In the genomic region with DNA sequence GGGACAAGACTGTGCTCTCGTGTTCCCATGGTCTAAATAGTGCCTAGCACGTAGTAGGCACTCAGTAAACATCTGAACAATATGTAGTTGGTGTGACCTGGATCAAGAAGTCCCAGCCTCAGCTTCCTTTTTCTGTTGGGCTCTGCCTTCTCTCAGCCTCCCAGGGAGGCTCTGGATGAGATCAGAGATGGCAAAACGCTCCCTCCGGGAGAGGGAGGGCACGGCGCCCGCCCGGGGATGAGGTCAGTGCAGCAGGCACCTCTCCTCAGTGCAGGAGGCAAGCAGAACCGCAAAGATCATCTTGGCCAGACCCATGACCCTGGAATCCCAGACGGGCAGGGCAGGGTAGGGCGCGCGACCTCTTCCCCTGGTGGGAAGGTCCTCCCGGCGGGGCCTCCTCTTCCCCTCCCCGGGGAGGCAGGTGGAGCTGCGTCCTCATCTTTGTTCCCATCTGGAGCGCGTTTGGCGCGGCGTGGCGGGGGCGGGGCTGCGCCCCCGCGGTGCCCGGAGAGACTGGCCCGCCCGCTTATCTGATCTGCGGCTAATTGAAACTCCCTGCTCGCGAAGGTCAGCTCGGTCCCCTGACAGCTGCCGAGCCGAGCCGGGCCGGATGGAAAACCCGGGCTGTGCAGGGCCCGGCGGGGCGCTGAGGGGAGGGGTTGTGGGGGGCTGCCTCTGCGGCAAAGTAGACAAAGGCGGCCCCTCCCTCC, we compare ENCODE assay signal across 9 cellular contexts.
DNase-seq lines count a peak whose midpoint lies in the region; ATAC-seq and TF ChIP-seq lines count a peak whose summit lies in the region.
"Had no signal": no experiment of that assay in that cellular context is flagged by ENCODE, and none has a peak within 500 bp of the region (broad histone marks: within the 10 kb centered on the region; RNA-seq: fewer than 3 reads in every experiment).

No MANE protein-coding gene starts in this region.

- WGBS in mesodermal cell (ENCODE audit: insufficient coverage in 2 of 2), 2 experiments = 2 to 3% methylated on average over 25 to 32 of the region's 44 CpGs
- WGBS in urinary bladder = 12% methylated on average over 42 of the region's 44 CpGs
- WGBS in lower leg skin, 2 donors = 16 to 41% methylated on average over 8 to 12 of the region's 44 CpGs

- H3K4me1 Mint-ChIP-seq in activated CD8-positive, alpha-beta T cell treated with anti-CD3 and anti-CD28 coated beads for 36 hours (ENCODE audit: low read depth) = peaks cover 32% of the 10 kb centered on the region
- peaks cover 22% of the 10 kb centered on the region for H3K4me1 Mint-ChIP-seq in activated CD8-positive, alpha-beta T cell treated with anti-CD3 and anti-CD28 coated beads, Interleukin-2, amount 10 ng/mL, durations not matched to agents 7 days and 5 days (ENCODE audit: low read depth)
- peaks cover 33% of the 10 kb centered on the region for H3K4me1 Mint-ChIP-seq in endothelial cell (ENCODE audit: unreplicated experiment)

- intact Hi-C loops in activated CD8-positive, alpha-beta T cell treated with anti-CD3 and anti-CD28 coated beads for 36 hours (cut with micrococcal nuclease) = no loop called here
- intact Hi-C loops in OCI-LY7 (cut with micrococcal nuclease; ENCODE audit: unreplicated experiment) = no loop called here
- intact Hi-C loops in lower leg skin (cut with DNase I; ENCODE audit: low total_unique reads) = no loop called here

- POLR2A ChIA-PET in activated CD8-positive, alpha-beta T cell treated with anti-CD3 and anti-CD28 coated beads for 36 hours (lab: Charles Lee) = interaction anchor here (0.5 to 3.7 kb wide), 3 partner anchors 9 to 145 kb away, joined by 3 to 30 read pairs (median 3); no protein-coding TSS in a partner anchor
- POLR2A ChIA-PET in activated CD8-positive, alpha-beta T cell treated with anti-CD3 and anti-CD28 coated beads, Interleukin-2, amount 10 ng/mL, durations not matched to agents 7 days and 5 days (lab: Charles Lee) = interaction anchor here (0.9 kb wide), 1 partner anchor 13 kb away, joined by 3 read pairs; no protein-coding TSS in a partner anchor
- POLR2A ChIA-PET in OCI-LY7 (lab: Charles Lee) = no interaction called here

- no peaks in the 10 kb centered on the region for H3K79me2 ChIP-seq in OCI-LY7 (ENCODE audit: insufficient read depth, low read depth, low read length)

- DNase-seq in activated CD8-positive, alpha-beta T cell treated with anti-CD3 and anti-CD28 coated beads for 36 hours = no peak
- DNase-seq in activated CD8-positive, alpha-beta T cell treated with anti-CD3 and anti-CD28 coated beads, Interleukin-2, amount 10 ng/mL, durations not matched to agents 7 days and 5 days = no peak
- no peak for DNase-seq in OCI-LY7 (ENCODE audit: low spot score)
- DNase-seq in endothelial cell (ENCODE audit: low spot score) = peak; percentile 44
- DNase-seq in lower leg skin (ENCODE audit: low spot score in 2 of 2) = no peak

- H3K4me1 ChIP-seq in OCI-LY7 (ENCODE audit: insufficient read depth, low read length, poor library complexity, severe bottlenecking) (peaks cover 58% of the 10 kb centered on the region), mesodermal cell (ENCODE audit: control insufficient read depth, insufficient read depth, low read length, poor library complexity, severe bottlenecking) (peaks cover 41% of the 10 kb centered on the region), urinary bladder (ENCODE audit: insufficient read depth) (peaks cover 8% of the 10 kb centered on the region)

- H3K36me3 Mint-ChIP-seq in activated CD8-positive, alpha-beta T cell treated with anti-CD3 and anti-CD28 coated beads for 36 hours (ENCODE audit: low read depth) = no peaks in the 10 kb centered on the region
- no peaks in the 10 kb centered on the region for H3K36me3 Mint-ChIP-seq in activated CD8-positive, alpha-beta T cell treated with anti-CD3 and anti-CD28 coated beads, Interleukin-2, amount 10 ng/mL, durations not matched to agents 7 days and 5 days (ENCODE audit: low read depth)
- no peaks in the 10 kb centered on the region for H3K36me3 Mint-ChIP-seq in endothelial cell (ENCODE audit: low read depth, unreplicated experiment)

- H3K27me3 Mint-ChIP-seq in activated CD8-positive, alpha-beta T cell treated with anti-CD3 and anti-CD28 coated beads for 36 hours = no peaks in the 10 kb centered on the region
- H3K27me3 Mint-ChIP-seq in activated CD8-positive, alpha-beta T cell treated with anti-CD3 and anti-CD28 coated beads, Interleukin-2, amount 10 ng/mL, durations not matched to agents 7 days and 5 days (ENCODE audit: low read depth) = peaks cover 15% of the 10 kb centered on the region
- peaks cover 28% of the 10 kb centered on the region for H3K27me3 Mint-ChIP-seq in endothelial cell (ENCODE audit: unreplicated experiment)

- H3K27ac ChIP-seq in OCI-LY7 (ENCODE audit: low read depth, low read length, poor library complexity, severe bottlenecking) (peak overlapping the region; percentile 34), mesodermal cell (ENCODE audit: low read depth, low read length, severe bottlenecking) (peak overlapping the region; percentile 96), urinary bladder (ENCODE audit: low read depth) (no peak overlapping the region)
- H3K27ac ChIP-seq: C4-2B had no signal

- ATAC-seq in activated CD8-positive, alpha-beta T cell treated with anti-CD3 and anti-CD28 coated beads for 36 hours = no peak
- no peak for ATAC-seq in activated CD8-positive, alpha-beta T cell treated with anti-CD3 and anti-CD28 coated beads, Interleukin-2, amount 10 ng/mL, durations not matched to agents 7 days and 5 days
- ATAC-seq in HG03442 (IDR thresholded peaks at IDR 0.05; ENCODE audit: unreplicated experiment) = no peak

- peak overlapping the region; percentile 30 for H3K27ac Mint-ChIP-seq in activated CD8-positive, alpha-beta T cell treated with anti-CD3 and anti-CD28 coated beads for 36 hours
- no peak overlapping the region for H3K27ac Mint-ChIP-seq in activated CD8-positive, alpha-beta T cell treated with anti-CD3 and anti-CD28 coated beads, Interleukin-2, amount 10 ng/mL, durations not matched to agents 7 days and 5 days
- peak overlapping the region; percentile 48 for H3K27ac Mint-ChIP-seq in endothelial cell (ENCODE audit: unreplicated experiment)

- H3K4me3 ChIP-seq in OCI-LY7 (ENCODE audit: low read depth, low read length, poor library complexity, severe bottlenecking) (peak overlapping the region; percentile 69), mesodermal cell (ENCODE audit: extremely low read depth, insufficient read depth, low read length, poor library complexity, severe bottlenecking) (peak overlapping the region; percentile 39), urinary bladder (ENCODE audit: low read depth, low read length) (peak overlapping the region; percentile 25), lower leg skin (ENCODE audit: low read depth, poor library complexity, severe bottlenecking) (no peak overlapping the region)

- peak overlapping the region; percentile 84 for H3K4me2 ChIP-seq in OCI-LY7 (ENCODE audit: low read length)

- H3K9me3 Mint-ChIP-seq in activated CD8-positive, alpha-beta T cell treated with anti-CD3 and anti-CD28 coated beads for 36 hours = no peaks in the 10 kb centered on the region
- no peaks in the 10 kb centered on the region for H3K9me3 Mint-ChIP-seq in activated CD8-positive, alpha-beta T cell treated with anti-CD3 and anti-CD28 coated beads, Interleukin-2, amount 10 ng/mL, durations not matched to agents 7 days and 5 days (ENCODE audit: insufficient read depth)
- H3K9me3 Mint-ChIP-seq in endothelial cell (ENCODE audit: unreplicated experiment) = no peaks in the 10 kb centered on the region

- CTCF ChIA-PET in activated CD8-positive, alpha-beta T cell treated with anti-CD3 and anti-CD28 coated beads for 36 hours (lab: Charles Lee) = interaction anchor here (0.8 to 6.3 kb wide), 6 partner anchors 20 to 77 kb away, joined by 3 to 52 read pairs (median 3); no protein-coding TSS in a partner anchor
- CTCF ChIA-PET in activated CD8-positive, alpha-beta T cell treated with anti-CD3 and anti-CD28 coated beads, Interleukin-2, amount 10 ng/mL, durations not matched to agents 7 days and 5 days (lab: Charles Lee) = interaction anchor here (4.7 kb wide), 1 partner anchor 75 kb away, joined by 43 read pairs; no protein-coding TSS in a partner anchor
- CTCF ChIA-PET in OCI-LY7 (lab: Charles Lee; ENCODE audit: unreplicated experiment) = interaction anchor here (0.6 kb wide), 1 partner anchor 57 kb away, joined by 3 read pairs; no protein-coding TSS in a partner anchor

- H2AFZ ChIP-seq in OCI-LY7 (ENCODE audit: low read length) = peak overlapping the region; percentile 81; the same call in 1 of the 2 replicates

- H3K36me3 ChIP-seq in OCI-LY7 (ENCODE audit: insufficient read depth, low read length) = no peaks in the 10 kb centered on the region
- H3K36me3 ChIP-seq in mesodermal cell (ENCODE audit: control insufficient read depth, insufficient read depth, low read length) = no peaks in the 10 kb centered on the region
- no peaks in the 10 kb centered on the region for H3K36me3 ChIP-seq in urinary bladder (ENCODE audit: insufficient read depth)

- no TSS peak for BruUV-seq in OCI-LY7 (replicated peaks; lab: Mats Ljungman, UMichigan)

- no peak for TF ChIP-seq CTCF in activated CD8-positive, alpha-beta T cell treated with anti-CD3 and anti-CD28 coated beads for 36 hours (IDR thresholded peaks at IDR 0.05)
- TF ChIP-seq CTCF in OCI-LY7 (conservative IDR thresholded peaks at IDR 0.05; ENCODE audit: low read length) (no peak), endothelial cell (IDR thresholded peaks at IDR 0.05; ENCODE audit: unreplicated experiment) (no peak), lower leg skin (IDR thresholded peaks at IDR 0.05) (no peak)

- no peak overlapping the region for H3K4me3 Mint-ChIP-seq in activated CD8-positive, alpha-beta T cell treated with anti-CD3 and anti-CD28 coated beads for 36 hours
- H3K4me3 Mint-ChIP-seq in activated CD8-positive, alpha-beta T cell treated with anti-CD3 and anti-CD28 coated beads, Interleukin-2, amount 10 ng/mL, durations not matched to agents 7 days and 5 days = no peak overlapping the region
- H3K4me3 Mint-ChIP-seq in endothelial cell (ENCODE audit: unreplicated experiment) = peak overlapping the region; percentile 4

- TF ChIP-seq POLR2A in lower leg skin (IDR thresholded peaks at IDR 0.05) = no peak

- H4K20me1 ChIP-seq in OCI-LY7 (ENCODE audit: insufficient read depth, low read length) = no peaks in the 10 kb centered on the region

- H3K9me3 ChIP-seq in OCI-LY7 (ENCODE audit: low read length) = no peaks in the 10 kb centered on the region
- no peaks in the 10 kb centered on the region for H3K9me3 ChIP-seq in mesodermal cell (ENCODE audit: control insufficient read depth, low read length)

- H3K9me2 ChIP-seq in OCI-LY7 (ENCODE audit: insufficient read depth, low read length) = no peaks in the 10 kb centered on the region
